8 cellular contexts compared by ENCODE assay signal in genomic region chr1:235160395-235160964, GRCh38. TPM values are rescaled to one million over a fixed set of nuclear protein-coding genes. Genes with fewer than 3 reads are reported as not detected.
A peak's percentile ranks its signal among the peaks of the same experiment; 100 is the strongest.
DNase-seq lines count a peak whose midpoint lies in the region; ATAC-seq and TF ChIP-seq lines count a peak whose summit lies in the region.

No MANE protein-coding gene starts in this region.

- 5% methylated on average over 16 of the region's 16 CpGs for WGBS in lower leg skin, 2 donors
- WGBS in thyroid gland, 2 donors = 9 to 11% methylated on average over 13 to 16 of the region's 16 CpGs

- no peaks in the 10 kb centered on the region for H3K27me3 Mint-ChIP-seq in activated naive CD4-positive, alpha-beta T cell treated with anti-CD3 and anti-CD28 coated beads, Interleukin-2, amount 50 U/mL, for 24 hours

- H3K36me3 ChIP-seq in thyroid gland = peaks cover 7 to 14% of the 10 kb centered on the region in 2 donors

- H3K27me3 ChIP-seq in thyroid gland = no peaks in the 10 kb centered on the region

- H3K4me3 Mint-ChIP-seq in activated naive CD4-positive, alpha-beta T cell treated with anti-CD3 and anti-CD28 coated beads, Interleukin-2, amount 50 U/mL, for 24 hours = peak overlapping the region; percentile 100

- peaks cover 3% of the 10 kb centered on the region for H3K36me3 Mint-ChIP-seq in activated naive CD4-positive, alpha-beta T cell treated with anti-CD3 and anti-CD28 coated beads, Interleukin-2, amount 50 U/mL, for 24 hours

- H3K4me1 ChIP-seq in thyroid gland = peaks cover 13 to 17% of the 10 kb centered on the region in 2 donors

- H3K4me3 ChIP-seq in cardiac fibroblast (replicated peaks in 1 of 2; ENCODE audit: low read depth in 2 of 2, low read length in 2 of 2) (peak overlapping the region; percentile 74 to 82), lower leg skin (ENCODE audit: low read depth, poor library complexity, severe bottlenecking) (peak overlapping the region; percentile 73), thyroid gland (replicated peaks in 1 of 3) (peak overlapping the region; percentile 43 to 64 (median 53))

- TF ChIP-seq CTCF in cardiac fibroblast (IDR thresholded peaks at IDR 0.05; ENCODE audit: low read depth, low read length) (no peak), lower leg skin (IDR thresholded peaks at IDR 0.05) (no peak), thyroid gland (IDR thresholded peaks at IDR 0.05) (no peak)

- peaks cover 21% of the 10 kb centered on the region for H3K4me1 Mint-ChIP-seq in activated naive CD4-positive, alpha-beta T cell treated with anti-CD3 and anti-CD28 coated beads, Interleukin-2, amount 50 U/mL, for 24 hours

- H3K27ac ChIP-seq in thyroid gland = peak overlapping the region; percentile 82 to 84 (median 83)

- peak; percentile 27 for ATAC-seq in HG02763 (IDR thresholded peaks at IDR 0.05; ENCODE audit: unreplicated experiment)

- no peak for DNase-seq in activated naive CD4-positive, alpha-beta T cell treated with anti-CD3 and anti-CD28 coated beads, Interleukin-2, amount 50 U/mL, for 16 hours
- DNase-seq in NOMO-1 treated with DMSO at 0.1 percent for 48 hours (lab: John Stamatoyannopoulos, UW; ENCODE audit: unreplicated experiment) (peak; percentile 73), cardiac fibroblast (ENCODE audit: low read depth in 2 of 2) (peak; percentile 67 to 77), lower leg skin (ENCODE audit: low spot score in 2 of 2) (no peak), thyroid gland (no peak), cortex of kidney (lab: John Stamatoyannopoulos, UW) (no peak)

- TF ChIP-seq POLR2A in lower leg skin (IDR thresholded peaks at IDR 0.05) (no peak), thyroid gland (IDR thresholded peaks at IDR 0.05) (no peak)

- no peaks in the 10 kb centered on the region for H3K9me3 ChIP-seq in thyroid gland

- intact Hi-C loops in lower leg skin (cut with DNase I; ENCODE audit: low total_unique reads) (no loop called here), thyroid gland (cut with DNase I) (no loop called here)

- H3K27ac Mint-ChIP-seq in activated naive CD4-positive, alpha-beta T cell treated with anti-CD3 and anti-CD28 coated beads, Interleukin-2, amount 50 U/mL, for 24 hours = peak overlapping the region; percentile 97

- H3K9me3 Mint-ChIP-seq in activated naive CD4-positive, alpha-beta T cell treated with anti-CD3 and anti-CD28 coated beads, Interleukin-2, amount 50 U/mL, for 24 hours = no peaks in the 10 kb centered on the region

RNA-seq across cellular contexts. Expression of gene RBM34, which starts 0.6 kb away (rescaled TPM):
- total RNA-seq in lower leg skin = 10 to 100 TPM; 38.7 to 60.0 (median 46.1) TPM
- total RNA-seq in thyroid gland = 10 to 100 TPM; 25.4 to 67.9 (median 53.1) TPM

RNA-seq across cellular contexts. Expression of gene TOMM20, which starts 31.8 kb away (rescaled TPM):
- 100 to 1,000 TPM in 3 of 4 donors, 10 to 100 TPM in 1; 69.4 to 121 (median 112) TPM for total RNA-seq in lower leg skin
- 100 to 1,000 TPM; 117 to 204 (median 157) TPM for total RNA-seq in thyroid gland

Comparison
In these comparisons a context has a peak if more than half of its experiments do, and no peak if none do; other contexts are left out.
1. DNase-seq: peak in NOMO-1 treated with DMSO at 0.1 percent for 48 hours (single experiment) and cardiac fibroblast (2 of 2); none in activated naive CD4-positive, alpha-beta T cell treated with anti-CD3 and anti-CD28 coated beads, Interleukin-2, amount 50 U/mL, for 16 hours (single experiment), lower leg skin (0 of 2), thyroid gland (0 of 2) and cortex of kidney (single experiment).
2. Peak in every context shown above with its lines, with median percentiles within 50 percentile points of each other: H3K4me3 ChIP-seq.